In the genomic region with DNA sequence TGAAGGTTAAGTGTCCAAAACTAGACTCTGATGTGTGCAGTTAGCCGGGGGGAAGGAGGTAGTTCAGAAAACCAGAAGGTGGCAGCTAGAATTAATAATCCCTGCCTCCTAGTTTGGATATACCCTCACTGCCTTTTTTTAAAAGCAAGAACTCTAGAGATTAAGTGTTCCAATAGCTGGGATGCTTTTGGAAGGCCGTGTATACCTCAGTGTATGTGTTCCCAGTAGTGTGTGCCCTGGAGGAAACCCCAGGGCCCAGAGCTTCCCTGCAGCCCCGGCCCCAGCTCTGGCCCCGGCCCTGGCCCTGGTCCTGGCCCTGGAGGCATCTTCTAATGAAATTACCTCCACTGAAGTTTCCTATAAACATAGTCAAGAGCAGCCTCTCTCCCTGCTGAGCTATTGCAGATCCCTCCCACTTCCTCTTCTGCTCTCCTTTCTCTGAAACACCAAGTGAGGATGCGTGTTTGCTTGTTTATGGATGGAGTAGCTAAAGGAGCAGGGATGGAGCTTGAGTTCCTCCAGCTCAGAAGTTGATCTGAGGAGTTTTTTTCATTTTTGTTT, we compare ENCODE assay signal across 11 cellular contexts.
DNase-seq lines count a peak whose midpoint lies in the region; ATAC-seq and TF ChIP-seq lines count a peak whose summit lies in the region.
"Had no signal": no experiment of that assay in that cellular context is flagged by ENCODE, and none has a peak within 500 bp of the region (broad histone marks: within the 10 kb centered on the region; RNA-seq: fewer than 3 reads in every experiment).

No MANE protein-coding gene starts in this region.

- no peaks in the 10 kb centered on the region for H3K9me2 ChIP-seq in SK-N-SH

- no peak overlapping the region for H3K18ac ChIP-seq in neuronal stem cell (ENCODE audit: low read length)

- no peak overlapping the region for H4K91ac ChIP-seq in neuronal stem cell (ENCODE audit: low read depth, low read length, poor library complexity)

- H3K4me1 ChIP-seq in SK-N-SH (ENCODE audit: control insufficient read depth in 1 of 2, insufficient read depth in 2 of 2, low read depth in 1 of 2, low read length in 1 of 2): peaks cover 41 to 43% of the 10 kb centered on the region in 2 experiments
- H3K4me1 ChIP-seq in neuronal stem cell (ENCODE audit: control insufficient read depth in 2 of 2, insufficient read depth in 1 of 2, low read depth in 1 of 2, low read length in 2 of 2): peaks cover 2 to 18% of the 10 kb centered on the region in 2 donors
- H3K4me1 ChIP-seq in right atrium auricular region: peaks cover 0 to 8% of the 10 kb centered on the region in 2 donors

- DNase-seq in activated naive CD8-positive, alpha-beta T cell treated with anti-CD3 and anti-CD28 coated beads, Interleukin-2, amount 50 U/mL, for 24 hours: no peak
- DNase-seq in activated naive CD8-positive, alpha-beta T cell treated with anti-CD3 and anti-CD28 coated beads for 36 hours: no peak
- DNase-seq in SK-N-SH (peak; percentile 80), fibroblast of pulmonary artery (ENCODE audit: low read depth) (peak; percentile 43), neuronal stem cell (ENCODE audit: low spot score) (no peak), right atrium auricular region (ENCODE audit: low spot score) (no peak)
- DNase-seq: NCI-H1694, right cardiac atrium had no signal

- peaks cover 97% of the 10 kb centered on the region for H3K79me2 ChIP-seq in SK-N-SH (ENCODE audit: insufficient read depth)

- H3K9me3 Mint-ChIP-seq in activated naive CD8-positive, alpha-beta T cell treated with anti-CD3 and anti-CD28 coated beads, Interleukin-2, amount 50 U/mL, for 24 hours: peaks cover 4% of the 10 kb centered on the region
- H3K9me3 Mint-ChIP-seq in activated naive CD8-positive, alpha-beta T cell treated with anti-CD3 and anti-CD28 coated beads for 36 hours: peaks cover 3% of the 10 kb centered on the region

- H3K27ac Mint-ChIP-seq in activated naive CD8-positive, alpha-beta T cell treated with anti-CD3 and anti-CD28 coated beads, Interleukin-2, amount 50 U/mL, for 24 hours: no peak overlapping the region
- no peak overlapping the region for H3K27ac Mint-ChIP-seq in activated naive CD8-positive, alpha-beta T cell treated with anti-CD3 and anti-CD28 coated beads for 36 hours

- H3K4ac ChIP-seq in neuronal stem cell (ENCODE audit: low read length): no peak overlapping the region

- H3K9me3 ChIP-seq in SK-N-SH (no peaks in the 10 kb centered on the region), neuronal stem cell (replicated peaks in 1 of 2; ENCODE audit: control insufficient read depth in 2 of 2, insufficient read depth in 1 of 2, low read depth in 1 of 2, low read length in 2 of 2) (no peaks in the 10 kb centered on the region), right atrium auricular region (no peaks in the 10 kb centered on the region)

- ATAC-seq in activated naive CD8-positive, alpha-beta T cell treated with anti-CD3 and anti-CD28 coated beads, Interleukin-2, amount 50 U/mL, for 24 hours: peak; percentile 17
- ATAC-seq in GM19397 (IDR thresholded peaks at IDR 0.05; ENCODE audit: unreplicated experiment): no peak
- ATAC-seq in HG02884 (IDR thresholded peaks at IDR 0.05; ENCODE audit: unreplicated experiment): no peak
- ATAC-seq: right cardiac atrium had no signal

- H3K4me2 ChIP-seq in SK-N-SH (peak overlapping the region; percentile 74), neuronal stem cell (ENCODE audit: insufficient read depth, low read length, poor library complexity, severe bottlenecking) (no peak overlapping the region)

- H4K20me1 ChIP-seq in SK-N-SH (ENCODE audit: insufficient read depth): peaks cover 56% of the 10 kb centered on the region

- H3K27ac ChIP-seq in SK-N-SH (ENCODE audit: low read depth in 2 of 2, low read length in 1 of 2) (peak overlapping the region; percentile 88 to 91; a peak in 3 of 4 replicates), neuronal stem cell (replicated peaks; ENCODE audit: low read length) (no peak overlapping the region), right atrium auricular region (no peak overlapping the region)
- H3K27ac ChIP-seq: epithelial cell of prostate had no signal

- H2BK12ac ChIP-seq in neuronal stem cell (ENCODE audit: low read length): no peak overlapping the region

- H3K4me3 ChIP-seq in SK-N-SH (ENCODE audit: low read depth in 2 of 2, low read length in 1 of 2) (no peak overlapping the region), fibroblast of pulmonary artery (replicated peaks; ENCODE audit: low read depth, low read length) (no peak overlapping the region), neuronal stem cell (ENCODE audit: low read length in 2 of 2) (no peak overlapping the region), right atrium auricular region (no peak overlapping the region)

- H2BK15ac ChIP-seq in neuronal stem cell (ENCODE audit: low read length): no peak overlapping the region

- POLR2A ChIA-PET in SK-N-SH (lab: Yijun Ruan, JAX): interaction anchor here (0.6 to 1.3 kb wide), 4 partner anchors 9 to 32 kb away, joined by 3 to 5 read pairs (median 4); no protein-coding TSS in a partner anchor

- 53% methylated on average over 4 of the region's 5 CpGs for WGBS in SK-N-SH (ENCODE audit: low lambda C conversion rate)
- no CpG with 5 or more reads among the region's 5 CpGs for WGBS in neuronal stem cell (ENCODE audit: extremely low coverage in 2 of 2, insufficient read length in 2 of 2, insufficient replicate concordance in 1 of 2), 2 donors

- peak in 1 of 2 experiments; percentile 80; a peak in 2 of 4 replicates for TF ChIP-seq EP300 in SK-N-SH (IDR thresholded peaks at IDR 0.05; ENCODE audit: borderline replicate concordance in 1 of 2, low read depth in 1 of 2, low read length in 1 of 2)

- peaks cover 4% of the 10 kb centered on the region for H3K36me3 Mint-ChIP-seq in activated naive CD8-positive, alpha-beta T cell treated with anti-CD3 and anti-CD28 coated beads, Interleukin-2, amount 50 U/mL, for 24 hours (ENCODE audit: low read depth)
- peaks cover 12% of the 10 kb centered on the region for H3K36me3 Mint-ChIP-seq in activated naive CD8-positive, alpha-beta T cell treated with anti-CD3 and anti-CD28 coated beads for 36 hours

- H2AFZ ChIP-seq in SK-N-SH (ENCODE audit: low read depth): no peak overlapping the region
- no peak overlapping the region for H2AFZ ChIP-seq in neuronal stem cell (ENCODE audit: low read length)

- no peak overlapping the region for H3K14ac ChIP-seq in neuronal stem cell (ENCODE audit: low read length)

- H2AK5ac ChIP-seq in neuronal stem cell (ENCODE audit: low read depth, low read length): no peak overlapping the region

- H3K4me1 Mint-ChIP-seq in activated naive CD8-positive, alpha-beta T cell treated with anti-CD3 and anti-CD28 coated beads, Interleukin-2, amount 50 U/mL, for 24 hours: peaks cover 51% of the 10 kb centered on the region
- H3K4me1 Mint-ChIP-seq in activated naive CD8-positive, alpha-beta T cell treated with anti-CD3 and anti-CD28 coated beads for 36 hours: peaks cover 44% of the 10 kb centered on the region

- H4K8ac ChIP-seq in neuronal stem cell (ENCODE audit: low read depth, low read length): no peak overlapping the region

- no peaks in the 10 kb centered on the region for H3K27me3 ChIP-seq in SK-N-SH (ENCODE audit: insufficient read depth)
- no peaks in the 10 kb centered on the region for H3K27me3 ChIP-seq in neuronal stem cell (ENCODE audit: control insufficient read depth in 3 of 3, insufficient read depth in 3 of 3, low read depth in 1 of 3, low read length in 3 of 3)
- H3K27me3 ChIP-seq in right atrium auricular region: no peaks in the 10 kb centered on the region

- peak overlapping the region; percentile 47; the same call in 1 of the 2 replicates for H3K9ac ChIP-seq in SK-N-SH
- no peak overlapping the region for H3K9ac ChIP-seq in neuronal stem cell (ENCODE audit: low read depth, low read length, poor library complexity)

- H3K27me3 Mint-ChIP-seq in activated naive CD8-positive, alpha-beta T cell treated with anti-CD3 and anti-CD28 coated beads, Interleukin-2, amount 50 U/mL, for 24 hours: no peaks in the 10 kb centered on the region
- H3K27me3 Mint-ChIP-seq in activated naive CD8-positive, alpha-beta T cell treated with anti-CD3 and anti-CD28 coated beads for 36 hours: no peaks in the 10 kb centered on the region

- TF ChIP-seq RAD21 in SK-N-SH (IDR thresholded peaks at IDR 0.05; ENCODE audit: low read length): no peak

- H2BK5ac ChIP-seq in neuronal stem cell (ENCODE audit: low read length): no peak overlapping the region

- CTCF ChIA-PET in SK-N-SH (lab: Yijun Ruan, JAX): interaction anchor here (0.8 to 2.9 kb wide), 10 partner anchors 8 to 241 kb away, joined by 3 to 13 read pairs (median 3); no protein-coding TSS in a partner anchor

- no peak overlapping the region for H3K4me3 Mint-ChIP-seq in activated naive CD8-positive, alpha-beta T cell treated with anti-CD3 and anti-CD28 coated beads, Interleukin-2, amount 50 U/mL, for 24 hours
- no peak overlapping the region for H3K4me3 Mint-ChIP-seq in activated naive CD8-positive, alpha-beta T cell treated with anti-CD3 and anti-CD28 coated beads for 36 hours

- H2BK120ac ChIP-seq in neuronal stem cell (ENCODE audit: low read depth, low read length): no peak overlapping the region

- peaks cover 0 to 5% of the 10 kb centered on the region in 2 experiments for H3K36me3 ChIP-seq in SK-N-SH (replicated peaks in 1 of 2; ENCODE audit: control insufficient read depth in 1 of 2, insufficient read depth in 2 of 2, low read length in 1 of 2)
- no peaks in the 10 kb centered on the region for H3K36me3 ChIP-seq in neuronal stem cell (replicated peaks in 1 of 2; ENCODE audit: control insufficient read depth in 2 of 2, insufficient read depth in 2 of 2, low read length in 2 of 2)
- H3K36me3 ChIP-seq in right atrium auricular region: no peaks in the 10 kb centered on the region

- H3F3A ChIP-seq in SK-N-SH (replicated peaks; ENCODE audit: insufficient read depth): peaks cover 40% of the 10 kb centered on the region

- no peak for TF ChIP-seq CTCF in SK-N-SH (IDR thresholded peaks at IDR 0.05)
- no peak for TF ChIP-seq CTCF in fibroblast of pulmonary artery (IDR thresholded peaks at IDR 0.05; ENCODE audit: low read length, missing control alignments)
- no peak for TF ChIP-seq CTCF in right atrium auricular region (IDR thresholded peaks at IDR 0.05)

- no peaks in the 10 kb centered on the region for H3K79me1 ChIP-seq in neuronal stem cell (ENCODE audit: low read depth, low read length)

- no peak overlapping the region for H3K23ac ChIP-seq in neuronal stem cell (ENCODE audit: low read depth, low read length, poor library complexity)

TF ChIP-seq in SK-N-SH, 30 proteins besides CTCF, POLR2A, EP300 and RAD21 (continues in another document):
- TF ChIP-seq POLR2AphosphoS5 (IDR thresholded peaks at IDR 0.05; ENCODE audit: low read depth, low read length) (peak; percentile 32; the same call in 1 of the 2 replicates), SIN3A (IDR thresholded peaks at IDR 0.05; ENCODE audit: borderline replicate concordance, low read depth, low read length) (peak; percentile 11; the same call in 1 of the 2 replicates), FOXJ3 (CRISPR knock-in tag; IDR thresholded peaks at IDR 0.05) (no peak)

Comparison
In these comparisons a context has a peak if more than half of its experiments do, and no peak if none do; other contexts are left out.
1. DNase-seq: peak in SK-N-SH (single experiment) and fibroblast of pulmonary artery (single experiment); none in activated naive CD8-positive, alpha-beta T cell treated with anti-CD3 and anti-CD28 coated beads, Interleukin-2, amount 50 U/mL, for 24 hours (single experiment), activated naive CD8-positive, alpha-beta T cell treated with anti-CD3 and anti-CD28 coated beads for 36 hours (single experiment), neuronal stem cell (single experiment) and right atrium auricular region (single experiment).
2. H3K27ac ChIP-seq: peak in SK-N-SH (2 of 2); none in neuronal stem cell (single experiment) and right atrium auricular region (0 of 2).